Comparison of ENCODE assay signal across 16 cellular contexts in genomic region chr1:36528361-36529349, GRCh38. TPM values are rescaled to one million over a fixed set of nuclear protein-coding genes. Genes with fewer than 3 reads are reported as not detected.
A peak's percentile ranks its signal among the peaks of the same experiment; 100 is the strongest.
DNase-seq lines count a peak whose midpoint lies in the region; ATAC-seq, FAIRE-seq and TF ChIP-seq lines count a peak whose summit lies in the region.
"Had no signal": no experiment of that assay in that cellular context is flagged by ENCODE, and none has a peak within 500 bp of the region (broad histone marks: within the 10 kb centered on the region; RNA-seq: fewer than 3 reads in every experiment).

No MANE protein-coding gene starts in this region.

- CTCF ChIA-PET in IMR-90 (lab: Yijun Ruan, JAX): interaction anchor here (1.3 kb wide), 1 partner anchor 13 kb away, joined by 3 read pairs; no protein-coding TSS in a partner anchor

- no TSS peak for BruUV-seq in IMR-90 (replicated peaks; lab: Mats Ljungman, UMichigan)

- H3K9me1 ChIP-seq in IMR-90 (ENCODE audit: insufficient read depth, low read length): no peaks in the 10 kb centered on the region

- H3K4ac ChIP-seq in IMR-90 (ENCODE audit: low read depth, low read length) (no peak overlapping the region), mesendoderm (ENCODE audit: low read depth, low read length) (no peak overlapping the region)

- H2BK120ac ChIP-seq in IMR-90 (ENCODE audit: low read depth, low read length) (no peak overlapping the region), mesendoderm (ENCODE audit: low read depth, low read length) (no peak overlapping the region)

- no peak overlapping the region for H2BK5ac ChIP-seq in IMR-90 (ENCODE audit: low read depth, low read length, poor library complexity, severe bottlenecking)
- no peak overlapping the region for H2BK5ac ChIP-seq in mesendoderm (ENCODE audit: low read length)

- H3K79me1 ChIP-seq in IMR-90 (ENCODE audit: low read depth in 1 of 2, low read length in 2 of 2) (no peaks in the 10 kb centered on the region), mesendoderm (ENCODE audit: low read length) (no peaks in the 10 kb centered on the region)

- H3K27me3 ChIP-seq in IMR-90 (ENCODE audit: control insufficient read depth, insufficient read depth, low read length): no peaks in the 10 kb centered on the region; the same call in 1 of the 2 replicates
- no peaks in the 10 kb centered on the region for H3K27me3 ChIP-seq in WERI-Rb-1 (ENCODE audit: insufficient read depth, low read depth, severe bottlenecking)
- H3K27me3 ChIP-seq in mesendoderm (ENCODE audit: insufficient read depth, low read length, poor library complexity): no peaks in the 10 kb centered on the region

- POLR2A ChIA-PET in IMR-90 (lab: Charles Lee; ENCODE audit: unreplicated experiment): no interaction called here

- H3K79me2 ChIP-seq in mesendoderm (ENCODE audit: control insufficient read depth, insufficient read depth, low read length): no peaks in the 10 kb centered on the region

- WGBS in IMR-90 (ENCODE audit: extremely low coverage in 2 of 2, insufficient read length in 1 of 2), 2 experiments: 33% methylated on average over 1 of the region's 7 CpGs; no CpG with 5 or more reads in 1 of the 2 experiments
- no CpG with 5 or more reads among the region's 7 CpGs for WGBS in mesendoderm (ENCODE audit: extremely low coverage, insufficient coverage, low lambda C conversion rate)

- H3K18ac ChIP-seq in IMR-90 (ENCODE audit: low read depth, low read length) (no peak overlapping the region), mesendoderm (ENCODE audit: low read length) (no peak overlapping the region)

- intact Hi-C loops in IMR-90 (cut with micrococcal nuclease): no loop called here

- TF ChIP-seq CTCF in IMR-90 (conservative IDR thresholded peaks at IDR 0.05; ENCODE audit: low read depth, low read length) (no peak), WERI-Rb-1 (IDR thresholded peaks at IDR 0.05; ENCODE audit: low read depth, low read length) (peak; percentile 53; the same call in 1 of the 2 replicates)

- no peak for TF ChIP-seq RAD21 in IMR-90 (IDR thresholded peaks at IDR 0.05; ENCODE audit: low read length)

- peak; percentile 27; the same call in 1 of the 2 replicates for ATAC-seq in IMR-90 (ENCODE audit: low read depth)
- ATAC-seq: effector memory CD8-positive, alpha-beta T cell; left ventricle myocardium superior had no signal

- H3K14ac ChIP-seq in IMR-90 (replicated peaks; ENCODE audit: low read depth, low read length): no peak overlapping the region

- H2AK5ac ChIP-seq in IMR-90 (ENCODE audit: low read depth, low read length): no peak overlapping the region
- H2AK5ac ChIP-seq in mesendoderm (ENCODE audit: low read length): no peak overlapping the region

- H2BK20ac ChIP-seq in IMR-90 (ENCODE audit: low read depth, low read length): no peak overlapping the region

- no peak overlapping the region for H4K91ac ChIP-seq in IMR-90 (ENCODE audit: insufficient read depth, low read depth, low read length)

- no peak for FAIRE-seq in H54 (lab: Jason Lieb, UNC)

- TF ChIP-seq POLR2A in IMR-90 (IDR thresholded peaks at IDR 0.05; ENCODE audit: low read depth, low read length) (no peak), H54 (IDR thresholded peaks at IDR 0.05; ENCODE audit: low read depth, low read length) (no peak)

- no peaks in the 10 kb centered on the region for H4K20me1 ChIP-seq in IMR-90 (ENCODE audit: insufficient read depth, low read length)

- DNase-seq in NCI-H1694 treated with DMSO at 0.1 percent for 48 hours (lab: John Stamatoyannopoulos, UW): peak; percentile 3
- no peak for DNase-seq in NCI-H1694 (lab: John Stamatoyannopoulos, UW)
- no peak for DNase-seq in IMR-90
- peak; percentile 42 for DNase-seq in WERI-Rb-1
- DNase-seq in mesendoderm: peak; percentile 68
- no peak for DNase-seq in activated naive CD4-positive, alpha-beta T cell (lab: John Stamatoyannopoulos, UW)
- no peak for DNase-seq in H54 (ENCODE audit: insufficient read length, low spot score)
- no peak for DNase-seq in COLO668 (lab: John Stamatoyannopoulos, UW; ENCODE audit: unreplicated experiment)
- DNase-seq: amniotic stem cell; effector memory CD8-positive, alpha-beta T cell; EL; left ventricle myocardium superior; NCI-H1048; PC-9 had no signal

- no peak overlapping the region for H4K5ac ChIP-seq in IMR-90 (ENCODE audit: low read depth, low read length)
- no peak overlapping the region for H4K5ac ChIP-seq in mesendoderm (ENCODE audit: low read length)

- dilution Hi-C loops in IMR-90 (cut with HindIII; ENCODE audit: low sequenced_read_pairs, unreplicated experiment): no loop called here

- H3K4me1 ChIP-seq in IMR-90 (ENCODE audit: control insufficient read depth, insufficient read depth, low read length) (no peaks in the 10 kb centered on the region), mesendoderm (ENCODE audit: control insufficient read depth, low read depth, low read length) (peaks cover 4% of the 10 kb centered on the region)

- in situ Hi-C loops in IMR-90 (cut with MboI; ENCODE audit: low sequenced_read_pairs): no loop called here

- H3K9me3 ChIP-seq in IMR-90 (ENCODE audit: control insufficient read depth, insufficient read depth, low read length) (no peaks in the 10 kb centered on the region), WERI-Rb-1 (ENCODE audit: severe bottlenecking) (peaks cover 2% of the 10 kb centered on the region)

- H2BK15ac ChIP-seq in IMR-90 (ENCODE audit: low read depth, low read length) (no peak overlapping the region), mesendoderm (replicated peaks; ENCODE audit: low read depth) (no peak overlapping the region)

- H3K27ac ChIP-seq in IMR-90 (ENCODE audit: insufficient read depth, low read length): no peak overlapping the region
- no peak overlapping the region for H3K27ac ChIP-seq in WERI-Rb-1
- H3K27ac ChIP-seq in mesendoderm (ENCODE audit: low read depth, low read length): no peak overlapping the region
- H3K27ac ChIP-seq: PC-9 had no signal

- H3K4me3 ChIP-seq in IMR-90 (ENCODE audit: insufficient read depth, low read depth, low read length): no peak overlapping the region
- no peak overlapping the region for H3K4me3 ChIP-seq in WERI-Rb-1 (ENCODE audit: low read depth, low read length)
- no peak overlapping the region for H3K4me3 ChIP-seq in mesendoderm (ENCODE audit: low read length)
- H3K4me3 ChIP-seq: PC-9 had no signal

- H3K9ac ChIP-seq in IMR-90 (ENCODE audit: low read depth, low read length) (no peak overlapping the region), mesendoderm (ENCODE audit: low read length) (no peak overlapping the region)

- H2AK9ac ChIP-seq in IMR-90 (replicated peaks; ENCODE audit: low read depth, low read length, poor library complexity): no peak overlapping the region

- no peak overlapping the region for H2AFZ ChIP-seq in IMR-90 (replicated peaks; ENCODE audit: low read length, poor library complexity)
- H2AFZ ChIP-seq: PC-9 had no signal

- H3K4me2 ChIP-seq in IMR-90 (ENCODE audit: low read depth, low read length) (no peak overlapping the region), mesendoderm (ENCODE audit: low read length) (no peak overlapping the region)
- H3K4me2 ChIP-seq: PC-9 had no signal

- H3K56ac ChIP-seq in IMR-90 (ENCODE audit: extremely low read depth, insufficient read depth, low read length) (no peak overlapping the region), mesendoderm (ENCODE audit: low read length) (no peak overlapping the region)

- no peaks in the 10 kb centered on the region for H3K36me3 ChIP-seq in IMR-90 (ENCODE audit: control insufficient read depth, insufficient read depth, low read length)
- no peaks in the 10 kb centered on the region for H3K36me3 ChIP-seq in WERI-Rb-1
- H3K36me3 ChIP-seq in mesendoderm (ENCODE audit: control insufficient read depth, insufficient read depth, low read length): no peaks in the 10 kb centered on the region

- H3K23ac ChIP-seq in IMR-90 (ENCODE audit: low read depth, low read length): no peak overlapping the region
- no peak overlapping the region for H3K23ac ChIP-seq in mesendoderm (ENCODE audit: low read length)

- H4K8ac ChIP-seq in IMR-90 (ENCODE audit: low read depth in 2 of 2, low read length in 2 of 2) (no peak overlapping the region), mesendoderm (ENCODE audit: low read depth, low read length) (no peak overlapping the region)

TF ChIP-seq in IMR-90, 13 proteins besides CTCF, POLR2A, EP300 and RAD21:
- no peak for TF ChIP-seq MXI1 (IDR thresholded peaks at IDR 0.05; ENCODE audit: borderline replicate concordance, low read depth, low read length)
- no peak for TF ChIP-seq MAFK (IDR thresholded peaks at IDR 0.05; ENCODE audit: low read depth, low read length)
- no peak for TF ChIP-seq NFE2L2 (IDR thresholded peaks at IDR 0.05; ENCODE audit: low read depth, low read length)
- no peak for TF ChIP-seq MAZ (IDR thresholded peaks at IDR 0.05; ENCODE audit: borderline replicate concordance, low read depth, low read length)
- TF ChIP-seq CEBPB (IDR thresholded peaks at IDR 0.05; ENCODE audit: low read depth, low read length): no peak
- TF ChIP-seq RCOR1 (IDR thresholded peaks at IDR 0.05; ENCODE audit: insufficient replicate concordance, low read length): no peak
- no peak for TF ChIP-seq BHLHE40 (IDR thresholded peaks at IDR 0.05; ENCODE audit: low read depth, low read length)
- TF ChIP-seq RFX5 (IDR thresholded peaks at IDR 0.05; ENCODE audit: low read depth, low read length): no peak

RNA-seq across cellular contexts. Expression of gene CSF3R, which starts 45.9 kb away (rescaled TPM):
- total RNA-seq in IMR-90 (2012; rRNA removed): not detected in 2 replicates
- not detected in 2 replicates for polyA plus RNA-seq in IMR-90 (2012; rRNA removed)
- polyA plus RNA-seq in IMR-90 (2012; cell fraction: cytosol; rRNA removed): not detected in 2 replicates
- polyA plus RNA-seq in IMR-90 (2012; cell fraction: nucleus; rRNA removed; ENCODE audit: low replicate concordance): not detected in 2 replicates
- polyA plus RNA-seq in mesendoderm (2013, experiment 1 of 2): 0.11 TPM
- polyA plus RNA-seq in mesendoderm (2013, experiment 2 of 2): 0.31 TPM
- total RNA-seq: PC-9 had no signal
- polyA plus RNA-seq: AG04450, neural cell had no signal

Comparison
In these comparisons a context has a peak if more than half of its experiments do, and no peak if none do; other contexts are left out.
1. DNase-seq: peak in NCI-H1694 treated with DMSO at 0.1 percent for 48 hours (single experiment), WERI-Rb-1 (single experiment) and mesendoderm (single experiment); none in NCI-H1694 (single experiment), IMR-90 (single experiment), activated naive CD4-positive, alpha-beta T cell (0 of 4), H54 (single experiment) and COLO668 (single experiment).